In the genomic region with DNA sequence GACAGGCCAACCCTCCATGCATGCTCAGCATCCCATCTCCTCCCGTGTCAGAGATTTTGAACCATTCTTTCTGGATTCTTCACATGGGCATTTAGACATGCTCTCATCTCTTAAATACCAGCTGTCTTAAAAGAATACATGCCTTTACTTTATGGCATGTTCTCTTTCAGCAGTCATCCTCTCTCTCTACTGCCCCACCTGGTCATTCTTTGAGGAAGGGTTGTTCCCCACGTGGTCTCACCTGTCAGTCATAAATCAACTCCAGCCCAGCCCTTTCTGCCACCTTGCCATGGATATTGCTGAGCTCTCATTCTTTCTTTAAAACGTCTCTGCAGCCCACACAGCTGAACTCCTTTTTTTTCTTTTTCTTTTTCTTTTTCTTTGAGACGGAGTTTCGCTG, we compare ENCODE assay signal across 1 cellular context.
TF ChIP-seq lines count a peak whose summit lies in the region.

No MANE protein-coding gene starts in this region.

TF ChIP-seq in SK-N-SH, 30 proteins besides CTCF, POLR2A, EP300 and RAD21 (continued from another document):
- TF ChIP-seq, protein P1, sequence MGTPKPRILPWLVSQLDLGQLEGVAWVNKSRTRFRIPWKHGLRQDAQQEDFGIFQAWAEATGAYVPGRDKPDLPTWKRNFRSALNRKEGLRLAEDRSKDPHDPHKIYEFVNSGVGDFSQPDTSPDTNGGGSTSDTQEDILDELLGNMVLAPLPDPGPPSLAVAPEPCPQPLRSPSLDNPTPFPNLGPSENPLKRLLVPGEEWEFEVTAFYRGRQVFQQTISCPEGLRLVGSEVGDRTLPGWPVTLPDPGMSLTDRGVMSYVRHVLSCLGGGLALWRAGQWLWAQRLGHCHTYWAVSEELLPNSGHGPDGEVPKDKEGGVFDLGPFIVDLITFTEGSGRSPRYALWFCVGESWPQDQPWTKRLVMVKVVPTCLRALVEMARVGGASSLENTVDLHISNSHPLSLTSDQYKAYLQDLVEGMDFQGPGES (IDR thresholded peaks at IDR 0.05; ENCODE audit: low read depth, low read length): no peak
- TF ChIP-seq RFX5 (IDR thresholded peaks at IDR 0.05; ENCODE audit: low read length): no peak
- no peak for TF ChIP-seq TCF12 (IDR thresholded peaks at IDR 0.05)
